Comparison of ENCODE assay signal across 1 cellular context in genomic region chr17:9647014-9647413, GRCh38.
TF ChIP-seq lines count a peak whose summit lies in the region.

No MANE protein-coding gene starts in this region.

TF ChIP-seq in WTC11, 78 proteins besides CTCF, POLR2A, EP300 and RAD21 (continued from another document):
- no peak for TF ChIP-seq ZSCAN18 (CRISPR knock-in tag; IDR thresholded peaks at IDR 0.05)
- TF ChIP-seq ARID4B (CRISPR knock-in tag; IDR thresholded peaks at IDR 0.05; ENCODE audit: borderline replicate concordance), result no peak
- TF ChIP-seq IRF2 (CRISPR knock-in tag; IDR thresholded peaks at IDR 0.05; ENCODE audit: borderline replicate concordance, low read depth), result no peak
- TF ChIP-seq NFE2L1 (CRISPR knock-in tag; IDR thresholded peaks at IDR 0.05), result no peak
- no peak for TF ChIP-seq ZNF512 (CRISPR knock-in tag; IDR thresholded peaks at IDR 0.05; ENCODE audit: borderline replicate concordance)
- TF ChIP-seq, protein P1, sequence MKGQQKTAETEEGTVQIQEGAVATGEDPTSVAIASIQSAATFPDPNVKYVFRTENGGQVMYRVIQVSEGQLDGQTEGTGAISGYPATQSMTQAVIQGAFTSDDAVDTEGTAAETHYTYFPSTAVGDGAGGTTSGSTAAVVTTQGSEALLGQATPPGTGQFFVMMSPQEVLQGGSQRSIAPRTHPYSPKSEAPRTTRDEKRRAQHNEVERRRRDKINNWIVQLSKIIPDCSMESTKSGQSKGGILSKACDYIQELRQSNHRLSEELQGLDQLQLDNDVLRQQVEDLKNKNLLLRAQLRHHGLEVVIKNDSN (CRISPR knock-in tag; IDR thresholded peaks at IDR 0.05), result peak; percentile 44; the same call in 1 of the 2 replicates
- TF ChIP-seq GABPB1 (CRISPR knock-in tag; IDR thresholded peaks at IDR 0.05), result no peak
- TF ChIP-seq, protein P2, sequence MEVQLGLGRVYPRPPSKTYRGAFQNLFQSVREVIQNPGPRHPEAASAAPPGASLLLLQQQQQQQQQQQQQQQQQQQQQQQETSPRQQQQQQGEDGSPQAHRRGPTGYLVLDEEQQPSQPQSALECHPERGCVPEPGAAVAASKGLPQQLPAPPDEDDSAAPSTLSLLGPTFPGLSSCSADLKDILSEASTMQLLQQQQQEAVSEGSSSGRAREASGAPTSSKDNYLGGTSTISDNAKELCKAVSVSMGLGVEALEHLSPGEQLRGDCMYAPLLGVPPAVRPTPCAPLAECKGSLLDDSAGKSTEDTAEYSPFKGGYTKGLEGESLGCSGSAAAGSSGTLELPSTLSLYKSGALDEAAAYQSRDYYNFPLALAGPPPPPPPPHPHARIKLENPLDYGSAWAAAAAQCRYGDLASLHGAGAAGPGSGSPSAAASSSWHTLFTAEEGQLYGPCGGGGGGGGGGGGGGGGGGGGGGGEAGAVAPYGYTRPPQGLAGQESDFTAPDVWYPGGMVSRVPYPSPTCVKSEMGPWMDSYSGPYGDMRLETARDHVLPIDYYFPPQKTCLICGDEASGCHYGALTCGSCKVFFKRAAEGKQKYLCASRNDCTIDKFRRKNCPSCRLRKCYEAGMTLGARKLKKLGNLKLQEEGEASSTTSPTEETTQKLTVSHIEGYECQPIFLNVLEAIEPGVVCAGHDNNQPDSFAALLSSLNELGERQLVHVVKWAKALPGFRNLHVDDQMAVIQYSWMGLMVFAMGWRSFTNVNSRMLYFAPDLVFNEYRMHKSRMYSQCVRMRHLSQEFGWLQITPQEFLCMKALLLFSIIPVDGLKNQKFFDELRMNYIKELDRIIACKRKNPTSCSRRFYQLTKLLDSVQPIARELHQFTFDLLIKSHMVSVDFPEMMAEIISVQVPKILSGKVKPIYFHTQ (CRISPR knock-in tag; IDR thresholded peaks at IDR 0.05), result no peak
- TF ChIP-seq TEAD1 (CRISPR knock-in tag; IDR thresholded peaks at IDR 0.05), result no peak
- TF ChIP-seq, protein P3, sequence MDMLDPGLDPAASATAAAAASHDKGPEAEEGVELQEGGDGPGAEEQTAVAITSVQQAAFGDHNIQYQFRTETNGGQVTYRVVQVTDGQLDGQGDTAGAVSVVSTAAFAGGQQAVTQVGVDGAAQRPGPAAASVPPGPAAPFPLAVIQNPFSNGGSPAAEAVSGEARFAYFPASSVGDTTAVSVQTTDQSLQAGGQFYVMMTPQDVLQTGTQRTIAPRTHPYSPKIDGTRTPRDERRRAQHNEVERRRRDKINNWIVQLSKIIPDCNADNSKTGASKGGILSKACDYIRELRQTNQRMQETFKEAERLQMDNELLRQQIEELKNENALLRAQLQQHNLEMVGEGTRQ (CRISPR knock-in tag; IDR thresholded peaks at IDR 0.05), result peak; percentile 66
TF ChIP-seq in WTC11: peak in this region for 2.
